ENCODE assay signal across 11 cellular contexts in genomic region chr6:151723152-151723551, GRCh38.
DNase-seq lines count a peak whose midpoint lies in the region; ATAC-seq and FAIRE-seq lines count a peak whose summit lies in the region.
"Had no signal": no experiment of that assay in that cellular context is flagged by ENCODE, and none has a peak within 500 bp of the region (broad histone marks: within the 10 kb centered on the region; RNA-seq: fewer than 3 reads in every experiment).

No MANE protein-coding gene starts in this region.

- peak; percentile 90 for ATAC-seq in GM21529 (IDR thresholded peaks at IDR 0.05; ENCODE audit: unreplicated experiment)
- peak; percentile 72 for ATAC-seq in HG03558 (IDR thresholded peaks at IDR 0.05; ENCODE audit: extremely low read depth, unreplicated experiment)
- ATAC-seq in GM19452 (IDR thresholded peaks at IDR 0.05; ENCODE audit: unreplicated experiment): no peak

- no peak for DNase-seq in GM18507 (ENCODE audit: extremely low spot score, insufficient read length, low read depth)
- peak in 3 of 4 experiments; percentile 16 to 48 (median 38) for DNase-seq in stimulated activated CD4-positive, alpha-beta T cell treated with anti-CD3 and anti-CD28 coated beads, Interleukin-1b, Interleukin-23, amount 100 ng/mL, for 24 hours (ENCODE audit: low read depth in 4 of 4, low spot score in 1 of 4)
- no peak for DNase-seq in occipital lobe (lab: John Stamatoyannopoulos, UW)
- no peak for DNase-seq in H4 (ENCODE audit: low spot score)
- DNase-seq in KBM-7: no peak
- DNase-seq: NCI-H446 treated with DMSO at 0.1 percent for 48 hours, transverse colon had no signal

- peak; percentile 59 for FAIRE-seq in GM18507 (lab: Jason Lieb, UNC)
- FAIRE-seq: islet of Langerhans had no signal

- in situ Hi-C loops in KBM-7 (cut with MboI; ENCODE audit: low pct_unique_long_range_greater_than_20kb, low sequenced_read_pairs): no loop called here

Comparison
In these comparisons a context has a peak if more than half of its experiments do, and no peak if none do; other contexts are left out.
1. DNase-seq: peak in stimulated activated CD4-positive, alpha-beta T cell treated with anti-CD3 and anti-CD28 coated beads, Interleukin-1b, Interleukin-23, amount 100 ng/mL, for 24 hours (3 of 4); none in GM18507 (single experiment), occipital lobe (single experiment), H4 (single experiment) and KBM-7 (single experiment).